2 cellular contexts compared by ENCODE assay signal in genomic region chr9:133246507-133247390, GRCh38.
TF ChIP-seq lines count a peak whose summit lies in the region.

No MANE protein-coding gene starts in this region.

TF ChIP-seq in SK-N-SH, 30 proteins besides CTCF, POLR2A, EP300 and RAD21:
- no peak for TF ChIP-seq POLR2AphosphoS5 (IDR thresholded peaks at IDR 0.05; ENCODE audit: low read depth, low read length)
- TF ChIP-seq FOXJ3 (CRISPR knock-in tag; IDR thresholded peaks at IDR 0.05), result no peak
- no peak for TF ChIP-seq JUND (IDR thresholded peaks at IDR 0.05)
- no peak for TF ChIP-seq GATA2 (CRISPR knock-in tag; IDR thresholded peaks at IDR 0.05)
- TF ChIP-seq TEAD4 (IDR thresholded peaks at IDR 0.05; ENCODE audit: borderline replicate concordance, insufficient read depth), result no peak
- TF ChIP-seq ELF1 (IDR thresholded peaks at IDR 0.05), result no peak
- TF ChIP-seq USF2 (IDR thresholded peaks at IDR 0.05; ENCODE audit: borderline replicate concordance, low read depth, low read length), result no peak
- no peak for TF ChIP-seq MAX (IDR thresholded peaks at IDR 0.05; ENCODE audit: low read depth)
- no peak for TF ChIP-seq RXRA (IDR thresholded peaks at IDR 0.05; ENCODE audit: borderline replicate concordance, low read depth)
- no peak for TF ChIP-seq USF1 (IDR thresholded peaks at IDR 0.05; ENCODE audit: borderline replicate concordance, low read depth)
- TF ChIP-seq PBX3 (IDR thresholded peaks at IDR 0.05), result no peak
- no peak for TF ChIP-seq NRF1 (IDR thresholded peaks at IDR 0.05; ENCODE audit: low read depth, low read length)
TF ChIP-seq in SK-N-SH: peak in this region for 0.

TF ChIP-seq in SK-N-SH treated with all-trans-retinoic acid at 6 μM for 48 hours, 23 proteins besides CTCF, POLR2A, EP300 and RAD21:
- TF ChIP-seq ZFP3 (CRISPR knock-in tag; IDR thresholded peaks at IDR 0.05) (no peak), ISL1 (CRISPR knock-in tag; IDR thresholded peaks at IDR 0.05) (no peak), ZFP30 (CRISPR knock-in tag; IDR thresholded peaks at IDR 0.05) (no peak), TCF4 (CRISPR knock-in tag; IDR thresholded peaks at IDR 0.05; ENCODE audit: borderline replicate concordance) (no peak), BACH2 (CRISPR knock-in tag; IDR thresholded peaks at IDR 0.05; ENCODE audit: borderline replicate concordance) (no peak), POU6F1 (CRISPR knock-in tag; IDR thresholded peaks at IDR 0.05; ENCODE audit: borderline replicate concordance, low read depth) (no peak)
